In genomic region chr2:196170681-196171247, GRCh38 we compare ENCODE assay signal across 8 cellular contexts. TPM values are rescaled to one million over a fixed set of nuclear protein-coding genes. Genes with fewer than 3 reads are reported as not detected.
DNase-seq lines count a peak whose midpoint lies in the region; ATAC-seq and TF ChIP-seq lines count a peak whose summit lies in the region.

No MANE protein-coding gene starts in this region.

- ATAC-seq in GM21786 (IDR thresholded peaks at IDR 0.05; ENCODE audit: unreplicated experiment) (peak; percentile 0), omental fat pad (ENCODE audit: low FRiP score) (peak; percentile 37)

- DNase-seq in DMS79 treated with DMSO at 0.1 percent for 48 hours (lab: John Stamatoyannopoulos, UW) = peak; percentile 76
- no peak for DNase-seq in DMS79 (lab: John Stamatoyannopoulos, UW)
- peak; percentile 69 for DNase-seq in M059J (ENCODE audit: low read depth)
- DNase-seq in activated effector memory CD4-positive, alpha-beta T cell treated with Interleukin-2 at 50 U/mL for 16 hours = peak; percentile 34
- peak; percentile 71 for DNase-seq in fibroblast of villous mesenchyme (ENCODE audit: low read depth)
- no peak for DNase-seq in omental fat pad (ENCODE audit: low spot score)
- no peak for DNase-seq in MV-4-11 (lab: John Stamatoyannopoulos, UW)

- TF ChIP-seq CTCF in fibroblast of villous mesenchyme (IDR thresholded peaks at IDR 0.05; ENCODE audit: insufficient read depth, low read depth, low read length) = no peak
- no peak for TF ChIP-seq CTCF in omental fat pad (IDR thresholded peaks at IDR 0.05)

- peak overlapping the region; percentile 98 for H3K4me3 ChIP-seq in fibroblast of villous mesenchyme (ENCODE audit: low read depth, low read length)

RNA-seq across cellular contexts. Expression of gene STK17B, which starts 0.6 kb away (rescaled TPM):
- total RNA-seq in M059J (2014; rRNA removed; shearing (Covaris generic)) = 11.3 and 11.8 TPM in 2 replicates
- total RNA-seq in fibroblast of villous mesenchyme (43.6 and 44.1 TPM in 2 replicates), omental fat pad (10 to 100 TPM; 39.2 to 89.9 (median 60.7) TPM)

Comparison
In these comparisons a context has a peak if more than half of its experiments do, and no peak if none do; other contexts are left out.
1. DNase-seq: peak in DMS79 treated with DMSO at 0.1 percent for 48 hours (single experiment), M059J (single experiment), activated effector memory CD4-positive, alpha-beta T cell treated with Interleukin-2 at 50 U/mL for 16 hours (single experiment) and fibroblast of villous mesenchyme (single experiment); none in DMS79 (single experiment), omental fat pad (single experiment) and MV-4-11 (single experiment).